ENCODE assay signal across 15 cellular contexts in genomic region chr17:76613996-76614759, GRCh38. TPM values are rescaled to one million over a fixed set of nuclear protein-coding genes. Genes with fewer than 3 reads are reported as not detected.
DNase-seq lines count a peak whose midpoint lies in the region; ATAC-seq and TF ChIP-seq lines count a peak whose summit lies in the region.
"Not testable (repeated sequence)": the region's sequence is repeated elsewhere in the genome, so short reads cannot be mapped to it uniquely, and the experiment has no call there.
"Had no signal": no experiment of that assay in that cellular context is flagged by ENCODE, and none has a peak within 500 bp of the region (broad histone marks: within the 10 kb centered on the region; RNA-seq: fewer than 3 reads in every experiment).

No MANE protein-coding gene starts in this region.

- not testable (repeated sequence) for H3K9ac ChIP-seq in BLaER1
- H3K9ac ChIP-seq in Loucy (ENCODE audit: low read depth, low read length, poor library complexity, severe bottlenecking) = peak overlapping the region; percentile 5

- not testable (repeated sequence) for H3K4me3 Mint-ChIP-seq in activated CD4-positive, alpha-beta T cell treated with anti-CD3 and anti-CD28 coated beads for 36 hours; activated CD8-positive, alpha-beta memory T cell treated with anti-CD3 and anti-CD28 coated beads, Interleukin-2, amount 10 ng/mL, durations not matched to agents 7 days and 5 days; nephron progenitor cell
- peak overlapping the region in 3 of 5 donors; percentile 29 to 56 (median 33) for H3K4me3 Mint-ChIP-seq in immature natural killer cell

- POLR2A ChIA-PET in activated CD4-positive, alpha-beta T cell treated with anti-CD3 and anti-CD28 coated beads for 36 hours (lab: Charles Lee) = interaction anchor here (1.4 kb wide), 1 partner anchor 56 kb away, joined by 8 read pairs; no protein-coding TSS in a partner anchor

- H3F3A ChIP-seq in Loucy (ENCODE audit: low read depth) = not testable (repeated sequence)

- H3K4me1 ChIP-seq in BLaER1 (peaks cover 14% of the 10 kb centered on the region), Loucy (ENCODE audit: insufficient read depth, low read length, poor library complexity, severe bottlenecking) (peaks cover 11% of the 10 kb centered on the region)
- H3K4me1 ChIP-seq in breast epithelium = not testable (repeated sequence)

- CTCF ChIA-PET in activated CD4-positive, alpha-beta T cell treated with anti-CD3 and anti-CD28 coated beads for 36 hours (lab: Charles Lee) = interaction anchor here (0.6 to 3.9 kb wide), 7 partner anchors 10 to 336 kb away, joined by 3 to 22 read pairs (median 4); no protein-coding TSS in a partner anchor
- CTCF ChIA-PET in activated CD8-positive, alpha-beta memory T cell treated with anti-CD3 and anti-CD28 coated beads, Interleukin-2, amount 10 ng/mL, durations not matched to agents 7 days and 5 days (lab: Charles Lee) = interaction anchor here (1.0 to 1.5 kb wide), 4 partner anchors 10 to 67 kb away, joined by 3 to 6 read pairs (median 4); no protein-coding TSS in a partner anchor

- peak overlapping the region; percentile 35; the same call in 1 of the 2 replicates for H2AFZ ChIP-seq in Loucy (ENCODE audit: low read length)

- not testable (repeated sequence) for H3K4me1 Mint-ChIP-seq in activated CD4-positive, alpha-beta T cell treated with anti-CD3 and anti-CD28 coated beads for 36 hours; activated CD8-positive, alpha-beta memory T cell treated with anti-CD3 and anti-CD28 coated beads, Interleukin-2, amount 10 ng/mL, durations not matched to agents 7 days and 5 days
- H3K4me1 Mint-ChIP-seq in immature natural killer cell = peaks cover 11 to 12% of the 10 kb centered on the region in 2 donors
- peaks cover 23% of the 10 kb centered on the region for H3K4me1 Mint-ChIP-seq in nephron progenitor cell

- not testable (repeated sequence) for TF ChIP-seq CTCF in Loucy (conservative IDR thresholded peaks at IDR 0.05; ENCODE audit: low read length); breast epithelium (IDR thresholded peaks at IDR 0.05); nephron progenitor cell (IDR thresholded peaks at IDR 0.05)

- H3K36me3 Mint-ChIP-seq in activated CD4-positive, alpha-beta T cell treated with anti-CD3 and anti-CD28 coated beads for 36 hours (ENCODE audit: low read depth); activated CD8-positive, alpha-beta memory T cell treated with anti-CD3 and anti-CD28 coated beads, Interleukin-2, amount 10 ng/mL, durations not matched to agents 7 days and 5 days; immature natural killer cell; nephron progenitor cell (ENCODE audit: low read depth): not testable (repeated sequence)

- not testable (repeated sequence) for H3K27me3 ChIP-seq in BLaER1; Loucy (ENCODE audit: insufficient read depth, low read length, poor library complexity, severe bottlenecking); breast epithelium

- H3K9me2 ChIP-seq in Loucy (replicated peaks; ENCODE audit: low read depth, low read length) = not testable (repeated sequence)

- not testable (repeated sequence) for H3K27ac ChIP-seq in BLaER1
- H3K27ac ChIP-seq in breast epithelium = peak overlapping the region; percentile 12 to 38

- intact Hi-C loops in activated CD4-positive, alpha-beta T cell treated with anti-CD3 and anti-CD28 coated beads for 36 hours (cut with DNase I, micrococcal nuclease); breast epithelium (cut with DNase I; ENCODE audit: low total_unique reads): not testable (repeated sequence)

- H3K9me3 ChIP-seq in BLaER1 = peaks cover 16% of the 10 kb centered on the region
- H3K9me3 ChIP-seq in Loucy (ENCODE audit: insufficient read depth, low read depth, low read length); breast epithelium: not testable (repeated sequence)

- not testable (repeated sequence) for H3K27me3 Mint-ChIP-seq in activated CD4-positive, alpha-beta T cell treated with anti-CD3 and anti-CD28 coated beads for 36 hours; activated CD8-positive, alpha-beta memory T cell treated with anti-CD3 and anti-CD28 coated beads, Interleukin-2, amount 10 ng/mL, durations not matched to agents 7 days and 5 days; immature natural killer cell (ENCODE audit: low read depth in 3 of 3); nephron progenitor cell (ENCODE audit: low read depth, poor library complexity)

- not testable (repeated sequence) for H3K36me3 ChIP-seq in BLaER1; Loucy (ENCODE audit: insufficient read depth, low read length); breast epithelium

- not testable (repeated sequence) for H3K4me3 ChIP-seq in BLaER1; Loucy (ENCODE audit: low read length, poor library complexity, severe bottlenecking); breast epithelium

- not testable (repeated sequence) for H3K27ac Mint-ChIP-seq in activated CD4-positive, alpha-beta T cell treated with anti-CD3 and anti-CD28 coated beads for 36 hours; activated CD8-positive, alpha-beta memory T cell treated with anti-CD3 and anti-CD28 coated beads, Interleukin-2, amount 10 ng/mL, durations not matched to agents 7 days and 5 days
- H3K27ac Mint-ChIP-seq in immature natural killer cell = peak overlapping the region in 5 of 6 donors; percentile 24 to 61 (median 49)
- H3K27ac Mint-ChIP-seq in nephron progenitor cell = peak overlapping the region; percentile 64

- not testable (repeated sequence) for H4K20me1 ChIP-seq in BLaER1; Loucy (ENCODE audit: insufficient read depth, low read length, poor library complexity, severe bottlenecking)

- DNase-seq in activated CD4-positive, alpha-beta T cell treated with anti-CD3 and anti-CD28 coated beads for 36 hours = peak; percentile 14
- DNase-seq in activated CD8-positive, alpha-beta memory T cell treated with anti-CD3 and anti-CD28 coated beads, Interleukin-2, amount 10 ng/mL, durations not matched to agents 7 days and 5 days; breast epithelium (ENCODE audit: low spot score in 2 of 2); nephron progenitor cell: not testable (repeated sequence)
- peak; percentile 22 to 39 (median 25) for DNase-seq in immature natural killer cell
- DNase-seq in stimulated activated CD4-positive, alpha-beta T cell treated with anti-CD3 and anti-CD28 coated beads, Interleukin-1b, Interleukin-23, amount 100 ng/mL, for 48 hours = peak; percentile 8

- ATAC-seq in activated CD4-positive, alpha-beta T cell treated with anti-CD3 and anti-CD28 coated beads for 36 hours = peak; percentile 19
- ATAC-seq in activated CD8-positive, alpha-beta memory T cell treated with anti-CD3 and anti-CD28 coated beads, Interleukin-2, amount 10 ng/mL, durations not matched to agents 7 days and 5 days = peak; percentile 12

- H3K4me2 ChIP-seq in BLaER1 (peak overlapping the region; percentile 56), Loucy (ENCODE audit: low read depth, low read length, poor library complexity, severe bottlenecking) (peak overlapping the region; percentile 2)

- H3K9me3 Mint-ChIP-seq in activated CD4-positive, alpha-beta T cell treated with anti-CD3 and anti-CD28 coated beads for 36 hours (ENCODE audit: low read depth); activated CD8-positive, alpha-beta memory T cell treated with anti-CD3 and anti-CD28 coated beads, Interleukin-2, amount 10 ng/mL, durations not matched to agents 7 days and 5 days (ENCODE audit: low read depth); immature natural killer cell: not testable (repeated sequence)
- H3K9me3 Mint-ChIP-seq in nephron progenitor cell = peaks cover 39% of the 10 kb centered on the region

- not testable (repeated sequence) for H3K79me2 ChIP-seq in Loucy (ENCODE audit: insufficient read depth, low read length)

- TF ChIP-seq POLR2A in breast epithelium (IDR thresholded peaks at IDR 0.05) = not testable (repeated sequence)

RNA-seq across cellular contexts. Expression of gene ST6GALNAC2, which starts 28.5 kb away (rescaled TPM):
- total RNA-seq in activated CD4-positive, alpha-beta T cell treated with anti-CD3 and anti-CD28 coated beads for 36 hours = under 1 TPM in 1 of 2 experiments, not detected in 1; 0.32 TPM
- total RNA-seq in activated CD8-positive, alpha-beta memory T cell treated with anti-CD3 and anti-CD28 coated beads, Interleukin-2, amount 10 ng/mL, durations not matched to agents 7 days and 5 days = not detected
- 10 to 100 TPM; 10.5 to 39.8 (median 12.0) TPM for total RNA-seq in breast epithelium
- polyA plus RNA-seq in immature natural killer cell = under 1 TPM in 1 of 3 donors, not detected in 2; 0.24 TPM
- total RNA-seq: HT1080 had no signal
- polyA plus RNA-seq: GM23338 had no signal

RNA-seq across cellular contexts. Expression of gene ST6GALNAC1, which starts 29.4 kb away (rescaled TPM):
- total RNA-seq in activated CD4-positive, alpha-beta T cell treated with anti-CD3 and anti-CD28 coated beads for 36 hours = under 1 TPM; 0.88 to 0.89 TPM
- not detected for total RNA-seq in activated CD8-positive, alpha-beta memory T cell treated with anti-CD3 and anti-CD28 coated beads, Interleukin-2, amount 10 ng/mL, durations not matched to agents 7 days and 5 days
- total RNA-seq in breast epithelium = 1 to 10 TPM; 1.3 to 1.6 (median 1.3) TPM
- not detected for polyA plus RNA-seq in immature natural killer cell
- total RNA-seq: GM23338, H9, HFFc6, HT1080, NCI-H460, SJSA1 had no signal
- polyA plus RNA-seq: AG04450, GM23338 had no signal

Comparison
In these comparisons a context has a peak if more than half of its experiments do, and no peak if none do; other contexts are left out.
1. RNA of gene ST6GALNAC2, which starts 28.5 kb away (total RNA-seq): 10.5 to 39.8 TPM in breast epithelium; 0.32 TPM in activated CD4-positive, alpha-beta T cell treated with anti-CD3 and anti-CD28 coated beads for 36 hours and not detected in activated CD8-positive, alpha-beta memory T cell treated with anti-CD3 and anti-CD28 coated beads, Interleukin-2, amount 10 ng/mL, durations not matched to agents 7 days and 5 days; every median in the first group is over 4 times any median in the second.